9 cellular contexts compared by ENCODE assay signal in the genomic region with DNA sequence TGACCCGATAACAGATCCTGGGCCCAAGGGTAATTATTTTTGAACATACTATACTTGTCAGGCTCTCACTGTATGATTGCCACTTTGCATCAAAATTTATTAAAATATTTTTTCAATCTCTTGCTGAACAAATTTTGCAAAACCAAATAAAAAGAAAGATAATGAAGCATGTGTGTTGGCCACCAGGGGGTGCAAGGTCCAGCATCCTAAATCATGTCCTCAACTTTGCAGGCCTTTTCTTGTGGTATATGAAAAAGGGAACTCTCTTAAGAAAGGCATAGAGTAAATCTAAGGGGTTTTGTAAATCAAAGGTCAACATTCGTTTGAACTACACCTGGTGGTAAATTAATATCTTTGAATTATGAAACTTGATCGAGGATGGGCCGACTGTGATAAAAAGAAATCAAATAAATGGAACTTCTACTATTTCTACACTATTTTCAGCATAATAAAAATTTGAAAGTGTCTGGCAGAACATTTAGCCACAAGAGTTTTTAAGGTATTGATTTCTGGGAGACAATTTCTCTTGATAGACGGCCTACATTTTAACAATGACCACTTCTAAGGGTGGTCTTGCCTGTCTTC.
DNase-seq lines count a peak whose midpoint lies in the region; ATAC-seq, FAIRE-seq and TF ChIP-seq lines count a peak whose summit lies in the region.
"Had no signal": no experiment of that assay in that cellular context is flagged by ENCODE, and none has a peak within 500 bp of the region (broad histone marks: within the 10 kb centered on the region; RNA-seq: fewer than 3 reads in every experiment).

No MANE protein-coding gene starts in this region.

- no peaks in the 10 kb centered on the region for H4K20me1 ChIP-seq in KMS-11 (ENCODE audit: insufficient read depth)

- no peaks in the 10 kb centered on the region for H3K36me3 ChIP-seq in KMS-11 (ENCODE audit: insufficient read depth)
- H3K36me3 ChIP-seq in WERI-Rb-1 = no peaks in the 10 kb centered on the region
- no peaks in the 10 kb centered on the region for H3K36me3 ChIP-seq in kidney (ENCODE audit: control insufficient read depth in 1 of 2, insufficient read depth in 2 of 2, low read length in 2 of 2)

- DNase-seq in DMS53 (lab: John Stamatoyannopoulos, UW) = peak; percentile 61
- DNase-seq in WERI-Rb-1 = peak; percentile 29
- no peak for DNase-seq in kidney
- no peak for DNase-seq in effector memory CD8-positive, alpha-beta T cell
- no peak for DNase-seq in activated CD4-positive, alpha-beta T cell treated with anti-CD3 and anti-CD28 coated beads, Interleukin-2, amount 50 U/mL, for 4 hours

- H3K27me3 ChIP-seq in KMS-11 (ENCODE audit: insufficient read depth, low read depth) (no peaks in the 10 kb centered on the region), WERI-Rb-1 (ENCODE audit: insufficient read depth, low read depth, severe bottlenecking) (no peaks in the 10 kb centered on the region)

- H3K9ac ChIP-seq in KMS-11 (no peak overlapping the region), kidney (ENCODE audit: low read length in 2 of 2) (no peak overlapping the region)

- ATAC-seq in effector memory CD8-positive, alpha-beta T cell (replicated peaks) = no peak
- ATAC-seq in GM18519 (IDR thresholded peaks at IDR 0.05; ENCODE audit: low FRiP score, unreplicated experiment) = no peak
- no peak for ATAC-seq in GM21825 (IDR thresholded peaks at IDR 0.05; ENCODE audit: unreplicated experiment)

- no peaks in the 10 kb centered on the region for H3K4me1 Mint-ChIP-seq in effector memory CD8-positive, alpha-beta T cell (ENCODE audit: low read depth in 2 of 2)

- no peak overlapping the region for H3K27ac Mint-ChIP-seq in effector memory CD8-positive, alpha-beta T cell

- H3K9me3 Mint-ChIP-seq in effector memory CD8-positive, alpha-beta T cell = peaks cover 0 to 8% of the 10 kb centered on the region in 2 donors

- H3K9me3 ChIP-seq in WERI-Rb-1 (ENCODE audit: severe bottlenecking) (no peaks in the 10 kb centered on the region), kidney (ENCODE audit: control insufficient read depth in 1 of 2, low read length in 2 of 2) (no peaks in the 10 kb centered on the region)

- no peak overlapping the region for H3K4me2 ChIP-seq in KMS-11

- H3K27me3 Mint-ChIP-seq in effector memory CD8-positive, alpha-beta T cell = no peaks in the 10 kb centered on the region

- peaks cover 10% of the 10 kb centered on the region for H3K4me1 ChIP-seq in KMS-11 (ENCODE audit: low read depth, poor library complexity, severe bottlenecking)
- H3K4me1 ChIP-seq in kidney (ENCODE audit: control insufficient read depth in 1 of 2, insufficient read depth in 1 of 2, low read depth in 1 of 2, low read length in 2 of 2) = no peaks in the 10 kb centered on the region

- no peak overlapping the region for H2AFZ ChIP-seq in KMS-11 (ENCODE audit: low read depth)

- H3K79me2 ChIP-seq in KMS-11 (ENCODE audit: insufficient read depth, low read depth) = no peaks in the 10 kb centered on the region

- peak; percentile 52 for FAIRE-seq in kidney (lab: Jason Lieb, UNC)

- H3K4me3 ChIP-seq in KMS-11 (IDR thresholded peaks at IDR 0.05; ENCODE audit: insufficient read depth, low read depth, low read length) = no peak overlapping the region
- H3K4me3 ChIP-seq in WERI-Rb-1 (ENCODE audit: low read depth, low read length) = no peak overlapping the region
- no peak overlapping the region for H3K4me3 ChIP-seq in kidney (ENCODE audit: low read length in 2 of 2)

- H3K27ac ChIP-seq in KMS-11 (no peak overlapping the region), WERI-Rb-1 (no peak overlapping the region), kidney (ENCODE audit: low read depth in 2 of 2, low read length in 2 of 2) (no peak overlapping the region)
- H3K27ac ChIP-seq: epithelial cell of prostate had no signal

- intact Hi-C loops in kidney (cut with DNase I) = loop anchor here (10.0 kb wide), 1 partner anchor 372 kb away; no protein-coding TSS in a partner anchor

- H3K36me3 Mint-ChIP-seq in effector memory CD8-positive, alpha-beta T cell (ENCODE audit: insufficient read depth) = no peaks in the 10 kb centered on the region

- H3K4me3 Mint-ChIP-seq in effector memory CD8-positive, alpha-beta T cell = no peak overlapping the region

- TF ChIP-seq CTCF in KMS-11 (conservative IDR thresholded peaks at IDR 0.05; ENCODE audit: low read depth, low read length) = peak; percentile 85
- peak; percentile 57 for TF ChIP-seq CTCF in WERI-Rb-1 (IDR thresholded peaks at IDR 0.05; ENCODE audit: low read depth, low read length)
- TF ChIP-seq CTCF in kidney (IDR thresholded peaks at IDR 0.05; ENCODE audit: borderline replicate concordance, extremely low read depth, insufficient read depth) = peak; percentile 63

Comparison
In these comparisons a context has a peak if more than half of its experiments do, and no peak if none do; other contexts are left out.
1. DNase-seq: peak in DMS53 (single experiment) and WERI-Rb-1 (single experiment); none in kidney (single experiment), effector memory CD8-positive, alpha-beta T cell (0 of 3) and activated CD4-positive, alpha-beta T cell treated with anti-CD3 and anti-CD28 coated beads, Interleukin-2, amount 50 U/mL, for 4 hours (0 of 2).
2. Peak in every context shown above with its lines, with median percentiles within 50 percentile points of each other: CTCF ChIP-seq.